22 cellular contexts compared by ENCODE assay signal in genomic region chr17:4028436-4028835, GRCh38.
"Had no signal": no experiment of that assay in that cellular context is flagged by ENCODE, and none has a peak within 500 bp of the region (broad histone marks: within the 10 kb centered on the region; RNA-seq: fewer than 3 reads in every experiment).

No MANE protein-coding gene starts in this region.

- H3K27ac ChIP-seq: adrenal gland, colonic mucosa had no signal

- H3K4me1 Mint-ChIP-seq: activated CD4-positive, alpha-beta T cell treated with anti-CD3 and anti-CD28 coated beads, Interleukin-2, amount 10 ng/mL, durations not matched to agents 7 days and 5 days; activated naive CD8-positive, alpha-beta T cell treated with anti-CD3 and anti-CD28 coated beads for 36 hours had no signal

- DNase-seq: activated CD4-positive, alpha-beta memory T cell treated with anti-CD3 and anti-CD28 coated beads for 36 hours; activated CD4-positive, alpha-beta T cell treated with anti-CD3 and anti-CD28 coated beads, Interleukin-2, amount 10 ng/mL, durations not matched to agents 7 days and 5 days; activated CD4-positive, CD25-positive, alpha-beta regulatory T cell; activated CD8-positive, alpha-beta memory T cell treated with anti-CD3 and anti-CD28 coated beads for 24 hours; activated gamma-delta T cell; activated naive CD4-positive, alpha-beta T cell treated with anti-CD3 and anti-CD28 coated beads for 36 hours; activated naive CD8-positive, alpha-beta T cell treated with anti-CD3 and anti-CD28 coated beads for 36 hours; activated T-cell treated with anti-CD3 and anti-CD28 coated beads, Interleukin-2, amount 50 U/mL, for 4 hours; adrenal gland; anterior cingulate cortex; caudate nucleus; colonic mucosa; NCI-H1105 treated with DMSO at 0.1 percent for 48 hours; NCI-H1436 treated with DMSO at 0.1 percent for 48 hours; NCI-H187 treated with DMSO at 0.1 percent for 48 hours; NCI-H2081 treated with DMSO at 0.1 percent for 48 hours; NCI-H446; NCI-H524; SHP77 treated with DMSO at 0.1 percent for 48 hours; T-helper 2 cell; T1000 had no signal

- ATAC-seq: activated T-cell treated with anti-CD3 and anti-CD28 coated beads, Interleukin-2, amount 50 U/mL, for 4 hours had no signal

- H3K27ac Mint-ChIP-seq: activated CD4-positive, alpha-beta memory T cell treated with anti-CD3 and anti-CD28 coated beads for 36 hours; activated naive CD4-positive, alpha-beta T cell treated with anti-CD3 and anti-CD28 coated beads for 36 hours; activated naive CD8-positive, alpha-beta T cell treated with anti-CD3 and anti-CD28 coated beads for 36 hours had no signal

- H3K4me3 Mint-ChIP-seq: activated CD4-positive, alpha-beta memory T cell treated with anti-CD3 and anti-CD28 coated beads for 36 hours; activated CD4-positive, alpha-beta T cell treated with anti-CD3 and anti-CD28 coated beads, Interleukin-2, amount 10 ng/mL, durations not matched to agents 7 days and 5 days; activated naive CD4-positive, alpha-beta T cell treated with anti-CD3 and anti-CD28 coated beads for 36 hours; activated naive CD8-positive, alpha-beta T cell treated with anti-CD3 and anti-CD28 coated beads for 36 hours; activated T-cell treated with anti-CD3 and anti-CD28 coated beads, Interleukin-2, amount 50 U/mL, for 4 hours had no signal

- FAIRE-seq: TTC549 had no signal

- H3K27me3 Mint-ChIP-seq: activated CD4-positive, alpha-beta memory T cell treated with anti-CD3 and anti-CD28 coated beads for 36 hours; activated CD4-positive, alpha-beta T cell treated with anti-CD3 and anti-CD28 coated beads, Interleukin-2, amount 10 ng/mL, durations not matched to agents 7 days and 5 days; activated naive CD8-positive, alpha-beta T cell treated with anti-CD3 and anti-CD28 coated beads for 36 hours had no signal

- H3K4me3 ChIP-seq: adrenal gland, colonic mucosa had no signal

- H3K4me1 ChIP-seq: colonic mucosa had no signal

- H3K9me3 ChIP-seq: colonic mucosa had no signal

- H3K27me3 ChIP-seq: adrenal gland, colonic mucosa had no signal
